In the genomic region with DNA sequence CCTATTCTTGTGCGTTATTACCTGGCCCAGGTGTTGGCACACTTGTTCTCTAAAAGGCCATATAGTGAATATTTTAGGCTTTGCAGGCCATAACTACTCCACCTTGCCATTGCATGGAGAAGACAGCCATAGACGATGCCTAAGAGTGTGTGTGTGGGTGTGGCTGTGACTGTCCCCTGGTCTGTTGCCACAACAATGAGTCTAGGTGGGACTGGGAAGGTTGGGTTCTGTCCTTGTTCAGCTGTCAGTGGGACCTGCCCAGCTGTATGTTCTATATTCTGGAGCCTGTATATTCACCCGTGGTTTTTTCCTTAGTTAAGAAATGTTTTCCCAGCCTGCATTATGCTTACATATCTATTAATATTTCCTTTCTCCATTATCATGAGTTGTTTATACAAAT, we compare ENCODE assay signal across 20 cellular contexts.
"Had no signal": no experiment of that assay in that cellular context is flagged by ENCODE, and none has a peak within 500 bp of the region (broad histone marks: within the 10 kb centered on the region; RNA-seq: fewer than 3 reads in every experiment).

No MANE protein-coding gene starts in this region.

- H3K9me3 ChIP-seq: heart left ventricle, mucosa of descending colon, ovary, suprapubic skin, thyroid gland had no signal

- H3K4me1 ChIP-seq: suprapubic skin, thyroid gland had no signal

- H3K4me3 ChIP-seq: dorsolateral prefrontal cortex, heart left ventricle, mucosa of descending colon, neural progenitor cell, ovary, smooth muscle cell, suprapubic skin, thyroid gland had no signal

- ATAC-seq: esophagus mucosa; heart left ventricle; left colon; left ventricle myocardium superior; mucosa of descending colon; natural killer cell treated with Interleukin-12 subunit alpha and Interleukin-12 subunit beta and Interleukin-15 and Interleukin-18, amount 100 ng/mL, for 72 hours; right cardiac atrium; stimulated activated naive CD8-positive, alpha-beta T cell treated with anti-CD3 and anti-CD28 coated beads, Interleukin-15, Interleukin-2, amounts not matched to agents 100 U/mL and 50 U/mL, for 24 hours had no signal

- H3K27ac Mint-ChIP-seq: natural killer cell treated with Interleukin-12 subunit alpha and Interleukin-12 subunit beta and Interleukin-15 and Interleukin-18, amount 100 ng/mL, for 72 hours; neural progenitor cell; type B pancreatic cell had no signal

- H3K36me3 ChIP-seq: ovary had no signal

- H3K27me3 ChIP-seq: dorsolateral prefrontal cortex, heart left ventricle, neural progenitor cell, ovary, suprapubic skin, thyroid gland had no signal

- H3K27me3 Mint-ChIP-seq: natural killer cell treated with Interleukin-12 subunit alpha and Interleukin-12 subunit beta and Interleukin-15 and Interleukin-18, amount 100 ng/mL, for 72 hours; type B pancreatic cell had no signal

- DNase-seq: cortex of kidney; dorsolateral prefrontal cortex; effector CD8-positive, alpha-beta T cell; heart left ventricle; hippocampal formation; left colon; left ventricle myocardium superior; mucosa of descending colon; nucleus accumbens; ovary; right cardiac atrium; stimulated activated CD4-positive, alpha-beta T cell treated with anti-CD3 and anti-CD28 coated beads, Interleukin-2, amount 100 ng/mL, for 48 hours; stimulated activated naive CD8-positive, alpha-beta T cell treated with anti-CD3 and anti-CD28 coated beads, Interleukin-15, Interleukin-2, amounts not matched to agents 100 U/mL and 50 U/mL, for 24 hours; thyroid gland had no signal

- H3K4me3 Mint-ChIP-seq: natural killer cell treated with Interleukin-12 subunit alpha and Interleukin-12 subunit beta and Interleukin-15 and Interleukin-18, amount 100 ng/mL, for 72 hours; neural progenitor cell; type B pancreatic cell had no signal

- H3K9me3 Mint-ChIP-seq: natural killer cell treated with Interleukin-12 subunit alpha and Interleukin-12 subunit beta and Interleukin-15 and Interleukin-18, amount 100 ng/mL, for 72 hours; neural progenitor cell; type B pancreatic cell had no signal

- H3K27ac ChIP-seq: dorsolateral prefrontal cortex, heart left ventricle, neural progenitor cell, ovary, suprapubic skin, thyroid gland had no signal

- H3K4me1 Mint-ChIP-seq: neural progenitor cell had no signal

- H2AFZ ChIP-seq: neural progenitor cell had no signal

- H3K9ac ChIP-seq: neural progenitor cell had no signal

- H3K4me2 ChIP-seq: neural progenitor cell, smooth muscle cell had no signal
